9 cellular contexts compared by ENCODE assay signal in genomic region chr14:77603654-77604270, GRCh38. TPM values are rescaled to one million over a fixed set of nuclear protein-coding genes. Genes with fewer than 3 reads are reported as not detected.
A peak's percentile ranks its signal among the peaks of the same experiment; 100 is the strongest.
DNase-seq lines count a peak whose midpoint lies in the region; ATAC-seq and TF ChIP-seq lines count a peak whose summit lies in the region.
"Had no signal": no experiment of that assay in that cellular context is flagged by ENCODE, and none has a peak within 500 bp of the region (broad histone marks: within the 10 kb centered on the region; RNA-seq: fewer than 3 reads in every experiment).

No MANE protein-coding gene starts in this region.

- H2AK5ac ChIP-seq in mesendoderm (ENCODE audit: low read length), result no peak overlapping the region

- H3K56ac ChIP-seq in mesendoderm (ENCODE audit: low read length), result no peak overlapping the region

- no CpG with 5 or more reads among the region's 8 CpGs for WGBS in mesendoderm (ENCODE audit: extremely low coverage, insufficient coverage, low lambda C conversion rate)

- H4K5ac ChIP-seq in mesendoderm (ENCODE audit: low read length), result no peak overlapping the region

- peaks cover 22% of the 10 kb centered on the region for H3K79me2 ChIP-seq in mesendoderm (ENCODE audit: control insufficient read depth, insufficient read depth, low read length)

- H3K4me3 ChIP-seq in A673 (ENCODE audit: low read depth, low read length, poor library complexity, severe bottlenecking) (no peak overlapping the region), mesendoderm (ENCODE audit: low read length) (no peak overlapping the region)

- intact Hi-C loops in A673 (cut with micrococcal nuclease; ENCODE audit: unreplicated experiment), result no loop called here
- intact Hi-C loops in left ventricle myocardium superior (cut with micrococcal nuclease), result no loop called here

- no peak overlapping the region for H4K8ac ChIP-seq in mesendoderm (ENCODE audit: low read depth, low read length)

- no peak overlapping the region for H3K4me2 ChIP-seq in mesendoderm (ENCODE audit: low read length)

- H3K4ac ChIP-seq in mesendoderm (ENCODE audit: low read depth, low read length), result no peak overlapping the region

- POLR2A ChIA-PET in A673 (lab: Charles Lee; ENCODE audit: low non-redundant PET), result no interaction called here

- H3K27me3 ChIP-seq in A673 (replicated peaks; ENCODE audit: insufficient read depth, low read depth, low read length, poor library complexity), result no peaks in the 10 kb centered on the region
- no peaks in the 10 kb centered on the region for H3K27me3 ChIP-seq in mesendoderm (ENCODE audit: insufficient read depth, low read length, poor library complexity)

- no peak overlapping the region for H2BK120ac ChIP-seq in mesendoderm (ENCODE audit: low read depth, low read length)

- H3K18ac ChIP-seq in mesendoderm (ENCODE audit: low read length), result no peak overlapping the region

- H3K27ac ChIP-seq in A673 (ENCODE audit: low read depth, low read length, poor library complexity, severe bottlenecking) (no peak overlapping the region), mesendoderm (ENCODE audit: low read depth, low read length) (no peak overlapping the region)

- no TSS peak for BruUV-seq in A673 (replicated peaks; lab: Mats Ljungman, UMichigan)

- no peak overlapping the region for H2BK15ac ChIP-seq in mesendoderm (replicated peaks; ENCODE audit: low read depth)

- H3K23ac ChIP-seq in mesendoderm (ENCODE audit: low read length), result no peak overlapping the region

- peak; percentile 93 for ATAC-seq in SK-N-SH treated with all-trans-retinoic acid at 6 μM for 48 hours
- ATAC-seq in left ventricle myocardium superior, result peak; percentile 50

- H3K36me3 ChIP-seq in A673 (ENCODE audit: insufficient read depth, low read length, poor library complexity, severe bottlenecking) (no peaks in the 10 kb centered on the region), mesendoderm (ENCODE audit: control insufficient read depth, insufficient read depth, low read length) (no peaks in the 10 kb centered on the region)

- H2BK5ac ChIP-seq in mesendoderm (ENCODE audit: low read length), result no peak overlapping the region

- DNase-seq in A673 (ENCODE audit: low spot score) (peak; percentile 53), left ventricle myocardium superior (no peak), DMS79 (lab: John Stamatoyannopoulos, UW) (no peak), EL (no peak), 8988T (no peak), mesendoderm (no peak)
- DNase-seq: activated T-cell treated with anti-CD3 and anti-CD28 coated beads, Interleukin-2, amount 50 U/mL, for 24 hours had no signal

- no peaks in the 10 kb centered on the region for H3K9me3 ChIP-seq in A673 (ENCODE audit: low read depth, low read length, poor library complexity, severe bottlenecking)

- CTCF ChIA-PET in A673 (lab: Charles Lee), result interaction anchor here (0.6 kb wide), 1 partner anchor 14 kb away, joined by 15 read pairs; no protein-coding TSS in a partner anchor

- H3K4me1 ChIP-seq in A673 (ENCODE audit: insufficient read depth, low read length, poor library complexity, severe bottlenecking) (peaks cover 23% of the 10 kb centered on the region), mesendoderm (ENCODE audit: control insufficient read depth, low read depth, low read length) (peaks cover 2% of the 10 kb centered on the region)

- H3K79me1 ChIP-seq in mesendoderm (ENCODE audit: low read length), result peaks cover 11% of the 10 kb centered on the region

- TF ChIP-seq CTCF in A673 (conservative IDR thresholded peaks at IDR 0.05; ENCODE audit: low read depth, low read length), result peak; percentile 67
- peak; percentile 62 for TF ChIP-seq CTCF in GM12872 (IDR thresholded peaks at IDR 0.05; ENCODE audit: insufficient read depth, low read depth, low read length)

- no peak overlapping the region for H3K9ac ChIP-seq in mesendoderm (ENCODE audit: low read length)

TF ChIP-seq in SK-N-SH treated with all-trans-retinoic acid at 6 μM for 48 hours, 23 proteins besides CTCF, POLR2A, EP300 and RAD21:
- peak; percentile 66; the same call in 1 of the 2 replicates for TF ChIP-seq ZFP3 (CRISPR knock-in tag; IDR thresholded peaks at IDR 0.05)
- no peak for TF ChIP-seq RARB (CRISPR knock-in tag; IDR thresholded peaks at IDR 0.05)
- no peak for TF ChIP-seq TOX (CRISPR knock-in tag; IDR thresholded peaks at IDR 0.05; ENCODE audit: borderline replicate concordance)
- TF ChIP-seq POU6F1 (CRISPR knock-in tag; IDR thresholded peaks at IDR 0.05; ENCODE audit: borderline replicate concordance, low read depth), result no peak
TF ChIP-seq in SK-N-SH treated with all-trans-retinoic acid at 6 μM for 48 hours: peak in this region for 1.

RNA-seq across cellular contexts. Expression of gene SPTLC2, which starts 12.7 kb away (rescaled TPM):
- 17.3 and 19.0 TPM in 2 replicates for total RNA-seq in A673 (2021)
- 10.9 TPM for total RNA-seq in left ventricle myocardium superior
- 13.0 TPM for polyA plus RNA-seq in mesendoderm (2013, experiment 1 of 2)
- 12.6 TPM for polyA plus RNA-seq in mesendoderm (2013, experiment 2 of 2)
